In genomic region chr22:32528984-32529982, GRCh38 we compare ENCODE assay signal across 8 cellular contexts. TPM values are rescaled to one million over a fixed set of nuclear protein-coding genes. Genes with fewer than 3 reads are reported as not detected.
DNase-seq lines count a peak whose midpoint lies in the region; ATAC-seq, FAIRE-seq and TF ChIP-seq lines count a peak whose summit lies in the region.

No MANE protein-coding gene starts in this region.

- H3K36me3 Mint-ChIP-seq in activated T-helper 2 cell treated with anti-CD3 and anti-CD28 coated beads, Interferon-gamma antibody, Interleukin-2, Interleukin-4, amounts not matched to agents 10 μg/mL and 5 μg/mL and 100 μg/mL, durations not matched to agents 14 hours and 24 hours and 36 hours (ENCODE audit: low read depth), result no peaks in the 10 kb centered on the region
- H3K36me3 Mint-ChIP-seq in neural crest cell (ENCODE audit: low read depth), result no peaks in the 10 kb centered on the region

- no peak overlapping the region for H3K27ac Mint-ChIP-seq in activated T-helper 2 cell treated with anti-CD3 and anti-CD28 coated beads, Interferon-gamma antibody, Interleukin-2, Interleukin-4, amounts not matched to agents 10 μg/mL and 5 μg/mL and 100 μg/mL, durations not matched to agents 14 hours and 24 hours and 36 hours
- H3K27ac Mint-ChIP-seq in neural crest cell (ENCODE audit: unreplicated experiment), result peak overlapping the region; percentile 27

- no peaks in the 10 kb centered on the region for H3K27me3 Mint-ChIP-seq in activated T-helper 2 cell treated with anti-CD3 and anti-CD28 coated beads, Interferon-gamma antibody, Interleukin-2, Interleukin-4, amounts not matched to agents 10 μg/mL and 5 μg/mL and 100 μg/mL, durations not matched to agents 14 hours and 24 hours and 36 hours (ENCODE audit: low read depth)
- H3K27me3 Mint-ChIP-seq in neural crest cell (ENCODE audit: low read depth), result peaks cover 5% of the 10 kb centered on the region

- H3K4me1 Mint-ChIP-seq in activated T-helper 2 cell treated with anti-CD3 and anti-CD28 coated beads, Interferon-gamma antibody, Interleukin-2, Interleukin-4, amounts not matched to agents 10 μg/mL and 5 μg/mL and 100 μg/mL, durations not matched to agents 14 hours and 24 hours and 36 hours (ENCODE audit: low read depth), result no peaks in the 10 kb centered on the region
- H3K4me1 Mint-ChIP-seq in neural crest cell, result peaks cover 58% of the 10 kb centered on the region

- H3K9me3 Mint-ChIP-seq in activated T-helper 2 cell treated with anti-CD3 and anti-CD28 coated beads, Interferon-gamma antibody, Interleukin-2, Interleukin-4, amounts not matched to agents 10 μg/mL and 5 μg/mL and 100 μg/mL, durations not matched to agents 14 hours and 24 hours and 36 hours, result no peaks in the 10 kb centered on the region
- no peaks in the 10 kb centered on the region for H3K9me3 Mint-ChIP-seq in neural crest cell

- TF ChIP-seq POLR2A in H54 (IDR thresholded peaks at IDR 0.05; ENCODE audit: low read depth, low read length), result no peak

- H3K4me3 Mint-ChIP-seq in activated T-helper 2 cell treated with anti-CD3 and anti-CD28 coated beads, Interferon-gamma antibody, Interleukin-2, Interleukin-4, amounts not matched to agents 10 μg/mL and 5 μg/mL and 100 μg/mL, durations not matched to agents 14 hours and 24 hours and 36 hours (ENCODE audit: low read depth), result no peak overlapping the region
- H3K4me3 Mint-ChIP-seq in neural crest cell, result peak overlapping the region; percentile 78

- DNase-seq in AML-193 (lab: John Stamatoyannopoulos, UW) (peak; percentile 43 to 46), H54 (ENCODE audit: insufficient read length, low spot score) (peak; percentile 58), RCC 7860 (ENCODE audit: low spot score) (peak; percentile 37), fibroblast of villous mesenchyme (ENCODE audit: low read depth) (peak; percentile 91), neural crest cell (ENCODE audit: low read depth, low spot score) (peak; percentile 84)
- DNase-seq in activated T-helper 2 cell treated with anti-CD3 and anti-CD28 coated beads, Interferon-gamma antibody, Interleukin-2, Interleukin-4, amounts not matched to agents 10 μg/mL and 5 μg/mL and 100 μg/mL, durations not matched to agents 14 hours and 24 hours and 36 hours (ENCODE audit: low spot score), result peak; percentile 44
- DNase-seq in stimulated activated naive CD8-positive, alpha-beta T cell treated with anti-CD3 and anti-CD28 coated beads, Interleukin-15, Interleukin-2, amounts not matched to agents 100 U/mL and 50 U/mL, for 24 hours, result peak; percentile 76

- TF ChIP-seq CTCF in fibroblast of villous mesenchyme (IDR thresholded peaks at IDR 0.05; ENCODE audit: insufficient read depth, low read depth, low read length), result peak; percentile 89
- TF ChIP-seq CTCF in neural crest cell (conservative IDR thresholded peaks at IDR 0.05), result peak; percentile 94

- FAIRE-seq in H54 (lab: Jason Lieb, UNC) (no peak), RCC 7860 (lab: Jason Lieb, UNC) (no peak)

- intact Hi-C loops in activated T-helper 2 cell treated with anti-CD3 and anti-CD28 coated beads, Interferon-gamma antibody, Interleukin-2, Interleukin-4, amounts not matched to agents 10 μg/mL and 5 μg/mL and 100 μg/mL, durations not matched to agents 14 hours and 24 hours and 36 hours (cut with micrococcal nuclease), result loop anchor here (2.0 to 10.0 kb wide), 3 partner anchors 96 to 456 kb away; no protein-coding TSS in a partner anchor

- no peak overlapping the region for H3K4me3 ChIP-seq in fibroblast of villous mesenchyme (ENCODE audit: low read depth, low read length)

- ATAC-seq in stimulated activated naive CD8-positive, alpha-beta T cell treated with anti-CD3 and anti-CD28 coated beads, Interleukin-15, Interleukin-2, amounts not matched to agents 100 U/mL and 50 U/mL, for 24 hours, result peak; percentile 72
- ATAC-seq in GM18498 (IDR thresholded peaks at IDR 0.05; ENCODE audit: unreplicated experiment), result no peak

RNA-seq across cellular contexts. Expression of gene FBXO7, which starts 54.7 kb away (rescaled TPM):
- total RNA-seq in activated T-helper 2 cell treated with anti-CD3 and anti-CD28 coated beads, Interferon-gamma antibody, Interleukin-2, Interleukin-4, amounts not matched to agents 10 μg/mL and 5 μg/mL and 100 μg/mL, durations not matched to agents 14 hours and 24 hours and 36 hours, result 104 and 106 TPM in 2 replicates
- 65.7 and 72.1 TPM in 2 replicates for total RNA-seq in fibroblast of villous mesenchyme
- 82.0 and 82.8 TPM in 2 replicates for total RNA-seq in neural crest cell

Comparison
In these comparisons a context has a peak if more than half of its experiments do, and no peak if none do; other contexts are left out.
1. DNase-seq: peak in every context shown above with its lines; median percentile 91 in fibroblast of villous mesenchyme; 84 in neural crest cell; 76 in stimulated activated naive CD8-positive, alpha-beta T cell treated with anti-CD3 and anti-CD28 coated beads, Interleukin-15, Interleukin-2, amounts not matched to agents 100 U/mL and 50 U/mL, for 24 hours; 58 in H54; 44 in AML-193; 44 in activated T-helper 2 cell treated with anti-CD3 and anti-CD28 coated beads, Interferon-gamma antibody, Interleukin-2, Interleukin-4, amounts not matched to agents 10 μg/mL and 5 μg/mL and 100 μg/mL, durations not matched to agents 14 hours and 24 hours and 36 hours; 37 in RCC 7860.